Comparison of ENCODE assay signal across 17 cellular contexts in the genomic region with DNA sequence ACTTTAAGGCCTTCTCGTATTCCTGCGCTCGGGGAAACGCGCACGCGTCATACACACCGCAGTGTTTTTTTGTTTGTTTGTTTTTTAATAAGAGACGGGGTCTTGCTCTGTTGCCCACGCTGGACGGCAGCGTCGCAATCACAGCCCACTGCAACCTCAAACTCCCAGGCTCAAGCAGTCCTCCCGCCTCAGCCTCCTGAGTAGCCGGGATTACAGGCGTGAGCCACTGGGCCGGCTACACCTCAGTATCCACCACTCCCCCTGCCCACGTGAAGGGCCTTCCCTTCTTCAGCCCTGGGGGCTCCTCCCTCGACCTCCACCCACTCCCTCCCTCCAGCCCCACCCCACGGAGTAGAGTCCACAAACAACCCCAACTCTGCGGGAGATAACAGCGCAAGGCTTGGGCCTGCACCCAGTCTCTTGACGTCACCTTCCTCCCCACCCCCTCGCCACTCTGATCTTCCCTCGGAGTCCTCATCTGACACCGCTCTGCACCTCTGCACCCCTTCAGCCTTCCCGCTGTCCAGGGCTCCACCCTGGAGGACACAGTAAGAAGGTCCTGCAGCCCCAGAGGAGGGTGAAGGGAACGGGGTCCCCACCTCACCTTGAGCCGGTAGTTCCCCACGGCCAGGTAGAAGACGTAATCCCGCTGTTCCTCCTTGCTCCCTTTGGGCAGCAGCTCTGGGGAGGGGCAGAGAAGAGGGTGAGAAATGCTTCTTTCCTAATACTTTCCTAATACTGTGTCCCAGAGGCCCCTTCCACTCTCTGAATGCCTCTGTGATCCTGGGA. TPM values are rescaled to one million over a fixed set of nuclear protein-coding genes. Genes with fewer than 3 reads are reported as not detected.
DNase-seq lines count a peak whose midpoint lies in the region; ATAC-seq and TF ChIP-seq lines count a peak whose summit lies in the region.
"Had no signal": no experiment of that assay in that cellular context is flagged by ENCODE, and none has a peak within 500 bp of the region (broad histone marks: within the 10 kb centered on the region; RNA-seq: fewer than 3 reads in every experiment).

No MANE protein-coding gene starts in this region.

- peak overlapping the region in 10 of 12 donors; percentile 71 to 86 (median 80) for H3K27ac ChIP-seq in heart left ventricle
- peak overlapping the region in 3 of 4 donors; percentile 81 to 83 (median 83) for H3K27ac ChIP-seq in tibial nerve
- H3K27ac ChIP-seq: foreskin keratinocyte had no signal

- DNase-seq in heart left ventricle (no peak), Right ventricle myocardium inferior (ENCODE audit: missing footprints) (no peak), adipocyte (ENCODE audit: low read depth) (no peak), mesothelial cell of epicardium (ENCODE audit: low spot score in 2 of 2, unreplicated experiment in 2 of 2) (no peak), tibial nerve (ENCODE audit: low spot score in 2 of 2) (no peak), AML-193 (lab: John Stamatoyannopoulos, UW) (no peak)
- no peak for DNase-seq in naive thymus-derived CD8-positive, alpha-beta T cell
- DNase-seq: activated B cell treated with CpG ODN at 0.5 μM for 24 hours; activated CD8-positive, alpha-beta memory T cell treated with anti-CD3 and anti-CD28 coated beads for 24 hours; CD4-positive, alpha-beta memory T cell; EL; foreskin keratinocyte; NCI-H1436; stimulated activated CD4-positive, alpha-beta T cell treated with anti-CD3 and anti-CD28 coated beads, Interleukin-12 subunit alpha, Interleukin-12 subunit beta, amount 100 ng/mL, for 4 hours had no signal

- H3K9ac ChIP-seq in adipocyte (ENCODE audit: low read length), result peak overlapping the region; percentile 14

- no peak overlapping the region for H3K4me3 ChIP-seq in heart left ventricle
- no peak overlapping the region for H3K4me3 ChIP-seq in adipocyte (ENCODE audit: low read length)
- no peak overlapping the region for H3K4me3 ChIP-seq in tibial nerve

- H3K9me3 ChIP-seq in heart left ventricle (no peaks in the 10 kb centered on the region), adipocyte (ENCODE audit: control insufficient read depth, low read length) (no peaks in the 10 kb centered on the region), tibial nerve (no peaks in the 10 kb centered on the region)

- POLR2A ChIA-PET in naive thymus-derived CD8-positive, alpha-beta T cell (lab: Charles Lee), result interaction anchor here (0.8 to 1.1 kb wide), 2 partner anchors 11 to 60 kb away, joined by 3 to 4 read pairs; no protein-coding TSS in a partner anchor

- no peak for TF ChIP-seq EP300 in tibial nerve (IDR thresholded peaks at IDR 0.05)

- peaks cover 30% of the 10 kb centered on the region for H3K4me1 Mint-ChIP-seq in mesothelial cell of epicardium
- H3K4me1 Mint-ChIP-seq in naive thymus-derived CD8-positive, alpha-beta T cell, result peaks cover 3 to 37% (median 30%) of the 10 kb centered on the region in 4 donors

- ATAC-seq in heart left ventricle (no peak), Right ventricle myocardium inferior (no peak), HG03139 (IDR thresholded peaks at IDR 0.05; ENCODE audit: unreplicated experiment) (no peak)
- no peak for ATAC-seq in naive thymus-derived CD8-positive, alpha-beta T cell
- ATAC-seq: foreskin keratinocyte had no signal

- H3K4me3 Mint-ChIP-seq in mesothelial cell of epicardium, result no peak overlapping the region
- no peak overlapping the region for H3K4me3 Mint-ChIP-seq in naive thymus-derived CD8-positive, alpha-beta T cell
- H3K4me3 Mint-ChIP-seq: activated B cell treated with CpG ODN at 0.5 μM for 24 hours; CD4-positive, alpha-beta memory T cell had no signal

- no peaks in the 10 kb centered on the region for H3K27me3 ChIP-seq in heart left ventricle
- H3K27me3 ChIP-seq in adipocyte (replicated peaks; ENCODE audit: control insufficient read depth, insufficient read depth, low read length), result no peaks in the 10 kb centered on the region
- no peaks in the 10 kb centered on the region for H3K27me3 ChIP-seq in tibial nerve
- H3K27me3 ChIP-seq: foreskin keratinocyte had no signal

- no peak for TF ChIP-seq POLR2A in heart left ventricle (IDR thresholded peaks at IDR 0.05)
- no peak for TF ChIP-seq POLR2A in tibial nerve (IDR thresholded peaks at IDR 0.05)

- intact Hi-C loops in heart left ventricle (cut with DNase I) (loop anchor here in 1 of 10 donors (10.0 kb wide), 1 partner anchor 356 kb away; a partner anchor contains a TSS), Right ventricle myocardium inferior (cut with DNase I) (no loop called here)

- H3K4me1 ChIP-seq in heart left ventricle, result peaks cover 5 to 75% (median 57%) of the 10 kb centered on the region in 12 donors
- peaks cover 67% of the 10 kb centered on the region for H3K4me1 ChIP-seq in adipocyte (ENCODE audit: control insufficient read depth, insufficient read depth, low read length)
- H3K4me1 ChIP-seq in tibial nerve, result peaks cover 0 to 79% (median 31%) of the 10 kb centered on the region in 4 donors

- H3K36me3 Mint-ChIP-seq in mesothelial cell of epicardium, result peaks cover 4% of the 10 kb centered on the region
- H3K36me3 Mint-ChIP-seq in naive thymus-derived CD8-positive, alpha-beta T cell, result peaks cover 0 to 24% (median 4%) of the 10 kb centered on the region in 3 donors

- H3K27ac Mint-ChIP-seq in mesothelial cell of epicardium, result peak overlapping the region; percentile 98
- peak overlapping the region in 1 of 10 donors; percentile 33 for H3K27ac Mint-ChIP-seq in naive thymus-derived CD8-positive, alpha-beta T cell
- H3K27ac Mint-ChIP-seq: activated B cell treated with CpG ODN at 0.5 μM for 24 hours had no signal

- H3K27me3 Mint-ChIP-seq in mesothelial cell of epicardium (ENCODE audit: low read depth), result no peaks in the 10 kb centered on the region
- no peaks in the 10 kb centered on the region for H3K27me3 Mint-ChIP-seq in naive thymus-derived CD8-positive, alpha-beta T cell
- H3K27me3 Mint-ChIP-seq: activated B cell treated with CpG ODN at 0.5 μM for 24 hours; CD4-positive, alpha-beta memory T cell had no signal

- H3K9me3 Mint-ChIP-seq in mesothelial cell of epicardium, result no peaks in the 10 kb centered on the region
- no peaks in the 10 kb centered on the region for H3K9me3 Mint-ChIP-seq in naive thymus-derived CD8-positive, alpha-beta T cell
- H3K9me3 Mint-ChIP-seq: activated B cell treated with CpG ODN at 0.5 μM for 24 hours; CD4-positive, alpha-beta memory T cell had no signal

- 90 to 93% (median 91%) methylated on average over 32 of the region's 32 CpGs for WGBS in heart left ventricle, 4 donors
- 86% methylated on average over 31 to 32 of the region's 32 CpGs for WGBS in tibial nerve, 2 donors

- peaks cover 0 to 41% (median 27%) of the 10 kb centered on the region in 9 donors for H3K36me3 ChIP-seq in heart left ventricle
- peaks cover 11% of the 10 kb centered on the region for H3K36me3 ChIP-seq in adipocyte (ENCODE audit: control insufficient read depth, insufficient read depth, low read length, severe bottlenecking)
- peaks cover 0 to 58% (median 0%) of the 10 kb centered on the region in 3 donors for H3K36me3 ChIP-seq in tibial nerve

- no peak for TF ChIP-seq CTCF in heart left ventricle (IDR thresholded peaks at IDR 0.05)
- TF ChIP-seq CTCF in mesothelial cell of epicardium (IDR thresholded peaks at IDR 0.05; ENCODE audit: unreplicated experiment), result no peak
- TF ChIP-seq CTCF in tibial nerve (IDR thresholded peaks at IDR 0.05), result no peak

RNA-seq across cellular contexts. Expression of a gene that starts 2.8 kb away (rescaled TPM):
- total RNA-seq in heart left ventricle (10 to 100 TPM in 1 of 9 donors, 1 to 10 TPM in 8; 1.4 to 37.6 (median 2.2) TPM), Right ventricle myocardium inferior (2.5 TPM), mesothelial cell of epicardium (17.1 to 19.5 TPM (median 18.1 TPM) in 3 replicates), tibial nerve (10 to 100 TPM; 12.0 to 34.8 (median 25.6) TPM)
- polyA plus RNA-seq in heart left ventricle, result 1 to 10 TPM; 1.9 to 3.6 TPM
- total RNA-seq in naive thymus-derived CD8-positive, alpha-beta T cell, result 10 to 100 TPM; 52.3 to 52.7 TPM
- 1 to 10 TPM in 1 of 3 donors, under 1 TPM in 2; 0.21 to 3.2 (median 0.26) TPM for polyA plus RNA-seq in naive thymus-derived CD8-positive, alpha-beta T cell

RNA-seq across cellular contexts. Expression of a gene that starts 4.5 kb away (rescaled TPM):
- 100 to 1,000 TPM; 249 to 491 (median 282) TPM for total RNA-seq in heart left ventricle
- polyA plus RNA-seq in heart left ventricle, result 100 to 1,000 TPM; 204 to 361 TPM
- 331 TPM for total RNA-seq in Right ventricle myocardium inferior
- 134 to 139 TPM (median 137 TPM) in 3 replicates for total RNA-seq in mesothelial cell of epicardium
- 100 to 1,000 TPM; 235 to 371 (median 348) TPM for total RNA-seq in tibial nerve
- 100 to 1,000 TPM; 118 to 124 TPM for total RNA-seq in naive thymus-derived CD8-positive, alpha-beta T cell
- 100 to 1,000 TPM; 225 to 235 (median 228) TPM for polyA plus RNA-seq in naive thymus-derived CD8-positive, alpha-beta T cell

RNA-seq across cellular contexts. Expression of a gene that starts 22.5 kb away (rescaled TPM):
- 10 to 100 TPM; 47.0 to 88.1 (median 51.3) TPM for total RNA-seq in heart left ventricle
- 100 to 1,000 TPM in 1 of 2 donors, 10 to 100 TPM in 1; 89.8 to 156 TPM for polyA plus RNA-seq in heart left ventricle
- 57.5 TPM for total RNA-seq in Right ventricle myocardium inferior
- 52.8 to 57.7 TPM (median 54.9 TPM) in 3 replicates for total RNA-seq in mesothelial cell of epicardium
- total RNA-seq in tibial nerve, result 100 to 1,000 TPM in 2 of 4 donors, 10 to 100 TPM in 2; 90.5 to 113 (median 99.3) TPM
- total RNA-seq in naive thymus-derived CD8-positive, alpha-beta T cell, result 10 to 100 TPM; 31.2 to 33.9 TPM
- 10 to 100 TPM; 50.9 to 66.4 (median 57.4) TPM for polyA plus RNA-seq in naive thymus-derived CD8-positive, alpha-beta T cell

RNA-seq across cellular contexts. Expression of a gene that starts 23.0 kb away (rescaled TPM):
- total RNA-seq in heart left ventricle, result 10 to 100 TPM; 27.4 to 77.6 (median 42.0) TPM
- 10 to 100 TPM; 22.2 to 55.2 TPM for polyA plus RNA-seq in heart left ventricle
- 41.7 TPM for total RNA-seq in Right ventricle myocardium inferior
- total RNA-seq in mesothelial cell of epicardium, result 65.8 to 66.9 TPM (median 66.4 TPM) in 3 replicates
- 10 to 100 TPM; 42.8 to 82.2 (median 57.8) TPM for total RNA-seq in tibial nerve
- total RNA-seq in naive thymus-derived CD8-positive, alpha-beta T cell, result 10 to 100 TPM; 34.0 to 34.1 TPM
- polyA plus RNA-seq in naive thymus-derived CD8-positive, alpha-beta T cell, result 10 to 100 TPM in 2 of 3 donors, 1 to 10 TPM in 1; 8.4 to 12.4 (median 11.1) TPM

RNA-seq across cellular contexts. Expression of a gene that starts 39.6 kb away (rescaled TPM):
- total RNA-seq in heart left ventricle (not detected), Right ventricle myocardium inferior (not detected), mesothelial cell of epicardium (not detected in 3 replicates), tibial nerve (not detected)
- not detected for polyA plus RNA-seq in heart left ventricle
- not detected for total RNA-seq in naive thymus-derived CD8-positive, alpha-beta T cell
- polyA plus RNA-seq in naive thymus-derived CD8-positive, alpha-beta T cell, result not detected
- total RNA-seq: activated B cell treated with CpG ODN at 0.5 μM for 24 hours; CD4-positive, alpha-beta memory T cell; cerebellum; foreskin keratinocyte; myocyte had no signal
- polyA plus RNA-seq: CD4-positive, alpha-beta memory T cell; foreskin keratinocyte had no signal
